Comparison of ENCODE assay signal across 15 cellular contexts in genomic region chr5:73363911-73364730, GRCh38.
DNase-seq lines count a peak whose midpoint lies in the region; ATAC-seq and TF ChIP-seq lines count a peak whose summit lies in the region.
"Had no signal": no experiment of that assay in that cellular context is flagged by ENCODE, and none has a peak within 500 bp of the region (broad histone marks: within the 10 kb centered on the region; RNA-seq: fewer than 3 reads in every experiment).

No MANE protein-coding gene starts in this region.

- H3K4me1 Mint-ChIP-seq in WTC11: peaks cover 6% of the 10 kb centered on the region
- H3K4me1 Mint-ChIP-seq in activated naive CD4-positive, alpha-beta T cell treated with anti-CD3 and anti-CD28 coated beads, Interleukin-2, amount 10 ng/mL, durations not matched to agents 7 days and 5 days: no peaks in the 10 kb centered on the region

- peaks cover 6% of the 10 kb centered on the region for H3K4me1 ChIP-seq in foreskin keratinocyte
- H3K4me1 ChIP-seq: body of pancreas had no signal

- TF ChIP-seq CTCF in AG10803 (conservative IDR thresholded peaks at IDR 0.05; ENCODE audit: low read length) (peak; percentile 65), WTC11 (IDR thresholded peaks at IDR 0.05) (no peak), foreskin keratinocyte (conservative IDR thresholded peaks at IDR 0.05) (peak; percentile 38)

- H3K9me3 Mint-ChIP-seq in WTC11: peaks cover 4% of the 10 kb centered on the region
- H3K9me3 Mint-ChIP-seq in activated naive CD4-positive, alpha-beta T cell treated with anti-CD3 and anti-CD28 coated beads, Interleukin-2, amount 10 ng/mL, durations not matched to agents 7 days and 5 days: no peaks in the 10 kb centered on the region

- H3K27ac Mint-ChIP-seq in WTC11: no peak overlapping the region
- no peak overlapping the region for H3K27ac Mint-ChIP-seq in activated naive CD4-positive, alpha-beta T cell treated with anti-CD3 and anti-CD28 coated beads, Interleukin-2, amount 10 ng/mL, durations not matched to agents 7 days and 5 days
- H3K27ac Mint-ChIP-seq: CD4-positive, alpha-beta memory T cell; stimulated activated naive CD8-positive, alpha-beta T cell treated with anti-CD3 and anti-CD28 coated beads, Interleukin-15, Interleukin-2, amounts not matched to agents 100 ng/mL and 50 ng/mL, for 24 hours had no signal

- DNase-seq in AG10803 (ENCODE audit: low read depth): peak; percentile 99
- peak; percentile 70 for DNase-seq in HS-5 (ENCODE audit: low read depth)
- DNase-seq in WTC11 (ENCODE audit: low spot score): no peak
- DNase-seq in foreskin keratinocyte: peak; percentile 28 to 56
- no peak for DNase-seq in NCI-H2107 treated with DMSO at 0.1 percent for 48 hours (lab: John Stamatoyannopoulos, UW; ENCODE audit: unreplicated experiment)
- no peak for DNase-seq in activated naive CD4-positive, alpha-beta T cell treated with anti-CD3 and anti-CD28 coated beads, Interleukin-2, amount 10 ng/mL, durations not matched to agents 7 days and 5 days
- no peak for DNase-seq in central memory CD4-positive, alpha-beta T cell
- DNase-seq: activated CD4-positive, alpha-beta T cell treated with anti-CD3 and anti-CD28 coated beads for 4 hours; body of pancreas; CD4-positive, alpha-beta memory T cell; NCI-H1092 treated with DMSO at 0.1 percent for 48 hours; stimulated activated CD4-positive, alpha-beta T cell treated with anti-CD3 and anti-CD28 coated beads, Interleukin-4, amount 100 ng/mL, for 1 hour had no signal

- ATAC-seq in WTC11: no peak; the same call in 1 of the 2 replicates
- ATAC-seq in foreskin keratinocyte: no peak
- ATAC-seq in HG02938 (IDR thresholded peaks at IDR 0.05; ENCODE audit: unreplicated experiment): no peak
- ATAC-seq: body of pancreas had no signal

- POLR2A ChIA-PET in WTC11 (lab: Charles Lee): no interaction called here

- CTCF ChIA-PET in WTC11 (lab: Charles Lee): interaction anchor here (1.1 kb wide), 1 partner anchor 162 kb away, joined by 4 read pairs; no protein-coding TSS in a partner anchor
- CTCF ChIA-PET in activated naive CD4-positive, alpha-beta T cell treated with anti-CD3 and anti-CD28 coated beads, Interleukin-2, amount 10 ng/mL, durations not matched to agents 7 days and 5 days (lab: Charles Lee): no interaction called here

- no peaks in the 10 kb centered on the region for H3K27me3 ChIP-seq in foreskin keratinocyte
- H3K27me3 ChIP-seq: body of pancreas had no signal

- H3K27me3 Mint-ChIP-seq in WTC11 (ENCODE audit: low read depth): peaks cover 14% of the 10 kb centered on the region
- H3K27me3 Mint-ChIP-seq in activated naive CD4-positive, alpha-beta T cell treated with anti-CD3 and anti-CD28 coated beads, Interleukin-2, amount 10 ng/mL, durations not matched to agents 7 days and 5 days: peaks cover 40% of the 10 kb centered on the region

- H3K4me3 ChIP-seq in AG10803 (ENCODE audit: low read length): no peak overlapping the region
- H3K4me3 ChIP-seq: body of pancreas, prostate gland had no signal

- H3K4me3 Mint-ChIP-seq in WTC11: no peak overlapping the region
- no peak overlapping the region for H3K4me3 Mint-ChIP-seq in activated naive CD4-positive, alpha-beta T cell treated with anti-CD3 and anti-CD28 coated beads, Interleukin-2, amount 10 ng/mL, durations not matched to agents 7 days and 5 days
- H3K4me3 Mint-ChIP-seq: CD4-positive, alpha-beta memory T cell; stimulated activated naive CD8-positive, alpha-beta T cell treated with anti-CD3 and anti-CD28 coated beads, Interleukin-15, Interleukin-2, amounts not matched to agents 100 ng/mL and 50 ng/mL, for 24 hours had no signal

- no peaks in the 10 kb centered on the region for H3K36me3 Mint-ChIP-seq in WTC11
- no peaks in the 10 kb centered on the region for H3K36me3 Mint-ChIP-seq in activated naive CD4-positive, alpha-beta T cell treated with anti-CD3 and anti-CD28 coated beads, Interleukin-2, amount 10 ng/mL, durations not matched to agents 7 days and 5 days
- H3K36me3 Mint-ChIP-seq: CD4-positive, alpha-beta memory T cell had no signal

- no peak overlapping the region for H3K27ac ChIP-seq in foreskin keratinocyte
- H3K27ac ChIP-seq: body of pancreas, prostate gland had no signal

TF ChIP-seq in WTC11, 78 proteins besides CTCF, POLR2A, EP300 and RAD21:
- no peak for TF ChIP-seq CBFB (CRISPR knock-in tag; IDR thresholded peaks at IDR 0.05; ENCODE audit: low read depth)
- TF ChIP-seq GABPB1 (CRISPR knock-in tag; IDR thresholded peaks at IDR 0.05): 0 out of 2 replicates have a peak, but pooled peaks have one; percentile 24

Comparison
In these comparisons a context has a peak if more than half of its experiments do, and no peak if none do; other contexts are left out.
1. DNase-seq: peak in AG10803 (single experiment), HS-5 (single experiment) and foreskin keratinocyte (2 of 2); none in WTC11 (single experiment), NCI-H2107 treated with DMSO at 0.1 percent for 48 hours (single experiment), activated naive CD4-positive, alpha-beta T cell treated with anti-CD3 and anti-CD28 coated beads, Interleukin-2, amount 10 ng/mL, durations not matched to agents 7 days and 5 days (single experiment) and central memory CD4-positive, alpha-beta T cell (single experiment).